ENCODE assay signal across 1 cellular context in genomic region chr6:89430563-89430962, GRCh38.
TF ChIP-seq lines count a peak whose summit lies in the region.

No MANE protein-coding gene starts in this region.

TF ChIP-seq in HEK293, 187 proteins besides CTCF, POLR2A, EP300 and RAD21 (continued from another document):
- TF ChIP-seq ZNF449 (tag by site-specific recombination; IDR thresholded peaks at IDR 0.05): 0 out of 2 replicates have a peak, but pooled peaks have one; percentile 40
- TF ChIP-seq MEIS1 (CRISPR knock-in tag; IDR thresholded peaks at IDR 0.05; ENCODE audit: borderline replicate concordance): peak; percentile 96
